ENCODE assay signal across 7 cellular contexts in the genomic region with DNA sequence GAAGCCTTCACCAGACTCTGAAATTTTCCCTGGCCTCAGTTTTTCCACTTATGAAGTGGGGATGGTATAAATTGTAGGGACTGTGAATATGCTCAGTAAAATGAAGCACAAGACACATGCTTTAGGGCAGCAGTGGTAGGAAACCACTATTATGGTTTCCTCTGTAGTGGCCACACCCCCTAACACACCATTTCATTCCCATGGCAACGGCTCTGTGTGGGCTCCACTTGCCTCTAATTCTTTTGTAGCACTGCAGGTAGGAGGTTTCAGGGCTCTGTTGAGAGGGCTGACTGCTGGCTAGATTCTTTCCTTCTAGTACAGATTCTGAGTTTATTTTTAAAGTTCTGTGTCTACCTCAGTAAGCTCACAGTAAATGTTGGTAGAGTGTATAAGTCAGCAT. TPM values are rescaled to one million over a fixed set of nuclear protein-coding genes. Genes with fewer than 3 reads are reported as not detected.
DNase-seq lines count a peak whose midpoint lies in the region; ATAC-seq and TF ChIP-seq lines count a peak whose summit lies in the region.

No MANE protein-coding gene starts in this region.

- no peak for TF ChIP-seq CTCF in ovary (IDR thresholded peaks at IDR 0.05)
- no peak for TF ChIP-seq CTCF in omental fat pad (IDR thresholded peaks at IDR 0.05)

- H3K27me3 ChIP-seq in ovary (no peaks in the 10 kb centered on the region), SJCRH30 (no peaks in the 10 kb centered on the region)

- intact Hi-C loops in ovary (cut with DNase I): loop anchor here in 1 of 4 donors (10.0 kb wide), 1 partner anchor 599 kb away; no protein-coding TSS in a partner anchor

- H3K4me3 ChIP-seq in ovary (no peak overlapping the region), SJCRH30 (no peak overlapping the region)

- H3K4me1 ChIP-seq in ovary (ENCODE audit: insufficient read depth): peaks cover 3% of the 10 kb centered on the region
- peaks cover 3% of the 10 kb centered on the region; the same call in 1 of the 2 replicates for H3K4me1 ChIP-seq in SJCRH30

- H3K9me3 Mint-ChIP-seq in activated T-cell treated with anti-CD3 and anti-CD28 coated beads, Interleukin-2, amount 50 U/mL, for 24 hours: no peaks in the 10 kb centered on the region

- ATAC-seq in GM21526 (IDR thresholded peaks at IDR 0.05; ENCODE audit: low FRiP score, unreplicated experiment) (peak; percentile 44), omental fat pad (ENCODE audit: low FRiP score) (no peak)

- peak overlapping the region; percentile 71 for H3K27ac Mint-ChIP-seq in activated T-cell treated with anti-CD3 and anti-CD28 coated beads, Interleukin-2, amount 50 U/mL, for 24 hours

- DNase-seq in KG1 (lab: John Stamatoyannopoulos, UW): peak; percentile 3
- DNase-seq in activated T-cell treated with anti-CD3 and anti-CD28 coated beads, Interleukin-2, amount 50 U/mL, for 24 hours: no peak
- peak; percentile 28 for DNase-seq in stimulated activated CD4-positive, alpha-beta T cell treated with anti-CD3 and anti-CD28 coated beads, Interleukin-2, amount 100 ng/mL, for 4 hours (ENCODE audit: low read depth)
- no peak for DNase-seq in ovary
- no peak for DNase-seq in SJCRH30
- no peak for DNase-seq in omental fat pad (ENCODE audit: low spot score)

- H3K27ac ChIP-seq in ovary (no peak overlapping the region), SJCRH30 (no peak overlapping the region)

- no peak for TF ChIP-seq POLR2A in ovary (IDR thresholded peaks at IDR 0.05)

- peaks cover 11% of the 10 kb centered on the region for H3K36me3 Mint-ChIP-seq in activated T-cell treated with anti-CD3 and anti-CD28 coated beads, Interleukin-2, amount 50 U/mL, for 24 hours (ENCODE audit: low read depth)

- H3K36me3 ChIP-seq in ovary (no peaks in the 10 kb centered on the region), SJCRH30 (no peaks in the 10 kb centered on the region)

- no peaks in the 10 kb centered on the region for H3K27me3 Mint-ChIP-seq in activated T-cell treated with anti-CD3 and anti-CD28 coated beads, Interleukin-2, amount 50 U/mL, for 24 hours

- H3K4me3 Mint-ChIP-seq in activated T-cell treated with anti-CD3 and anti-CD28 coated beads, Interleukin-2, amount 50 U/mL, for 24 hours: no peak overlapping the region

- WGBS in ovary, 3 donors: 63 to 78% (median 65%) methylated on average over 1 of the region's 1 CpG

- peaks cover 33% of the 10 kb centered on the region for H3K4me1 Mint-ChIP-seq in activated T-cell treated with anti-CD3 and anti-CD28 coated beads, Interleukin-2, amount 50 U/mL, for 24 hours (ENCODE audit: low read depth)

- H3K9me3 ChIP-seq in ovary (no peaks in the 10 kb centered on the region), SJCRH30 (replicated peaks) (no peaks in the 10 kb centered on the region)

- no peak for TF ChIP-seq EP300 in ovary (IDR thresholded peaks at IDR 0.05)

RNA-seq across cellular contexts. Expression of gene VMA21, which starts 3.5 kb away (rescaled TPM):
- total RNA-seq in ovary: 10 to 100 TPM; 24.2 to 37.7 (median 28.9) TPM
- 10 to 100 TPM in 1 of 2 donors, 1 to 10 TPM in 1; 9.5 to 15.1 TPM for polyA plus RNA-seq in ovary
- total RNA-seq in SJCRH30 (2014; rRNA removed; shearing (Covaris generic)): 63.6 and 64.5 TPM in 2 replicates
- total RNA-seq in omental fat pad: 10 to 100 TPM; 34.2 to 42.5 (median 38.7) TPM

Comparison
In these comparisons a context has a peak if more than half of its experiments do, and no peak if none do; other contexts are left out.
1. DNase-seq: peak in KG1 (single experiment) and stimulated activated CD4-positive, alpha-beta T cell treated with anti-CD3 and anti-CD28 coated beads, Interleukin-2, amount 100 ng/mL, for 4 hours (single experiment); none in activated T-cell treated with anti-CD3 and anti-CD28 coated beads, Interleukin-2, amount 50 U/mL, for 24 hours (single experiment), ovary (0 of 5), SJCRH30 (0 of 2) and omental fat pad (single experiment).